1 cellular context compared by ENCODE assay signal in the genomic region with DNA sequence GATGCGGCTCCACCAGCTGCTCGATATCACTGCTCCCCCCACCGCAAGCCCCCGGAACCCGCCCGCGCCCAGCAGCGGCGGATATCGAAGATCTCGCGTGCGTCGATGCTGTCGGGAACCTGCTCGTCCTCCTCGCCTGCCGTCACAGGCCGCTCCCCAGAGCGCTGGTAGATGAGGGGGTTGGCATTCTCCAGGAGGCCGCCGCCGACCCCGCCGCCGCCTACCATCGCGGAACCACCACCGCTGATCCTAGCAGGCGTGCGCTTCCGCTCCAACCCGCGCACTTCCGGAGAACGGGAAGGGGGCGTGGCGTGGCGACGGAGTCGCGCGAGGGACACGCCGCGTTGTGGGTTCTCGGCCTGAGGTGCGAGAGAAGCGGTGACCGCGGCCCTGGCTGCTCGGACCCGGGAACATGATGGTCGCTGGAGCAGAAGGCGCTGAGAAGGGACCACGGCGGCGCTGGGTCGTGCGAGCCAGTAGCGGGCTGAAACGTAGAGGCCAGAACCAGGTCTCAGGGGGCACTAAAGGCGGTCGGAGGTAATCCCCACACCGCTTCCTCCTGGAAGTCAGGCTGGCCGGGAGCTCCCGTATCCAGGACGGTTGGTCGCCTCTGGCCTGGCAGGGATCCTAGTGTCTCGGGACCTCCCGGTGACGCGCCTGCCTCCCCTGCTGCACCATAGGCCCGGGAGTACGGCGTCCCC.
TF ChIP-seq lines count a peak whose summit lies in the region.

A gene (minus strand): TSS at position 265 of the 701 bp plus-strand sequence. CDS start 38 bp downstream, at position 227.

TF ChIP-seq in WTC11, 78 proteins besides CTCF, POLR2A, EP300 and RAD21 (continued from another document and continues in another):
- TF ChIP-seq, protein P1, sequence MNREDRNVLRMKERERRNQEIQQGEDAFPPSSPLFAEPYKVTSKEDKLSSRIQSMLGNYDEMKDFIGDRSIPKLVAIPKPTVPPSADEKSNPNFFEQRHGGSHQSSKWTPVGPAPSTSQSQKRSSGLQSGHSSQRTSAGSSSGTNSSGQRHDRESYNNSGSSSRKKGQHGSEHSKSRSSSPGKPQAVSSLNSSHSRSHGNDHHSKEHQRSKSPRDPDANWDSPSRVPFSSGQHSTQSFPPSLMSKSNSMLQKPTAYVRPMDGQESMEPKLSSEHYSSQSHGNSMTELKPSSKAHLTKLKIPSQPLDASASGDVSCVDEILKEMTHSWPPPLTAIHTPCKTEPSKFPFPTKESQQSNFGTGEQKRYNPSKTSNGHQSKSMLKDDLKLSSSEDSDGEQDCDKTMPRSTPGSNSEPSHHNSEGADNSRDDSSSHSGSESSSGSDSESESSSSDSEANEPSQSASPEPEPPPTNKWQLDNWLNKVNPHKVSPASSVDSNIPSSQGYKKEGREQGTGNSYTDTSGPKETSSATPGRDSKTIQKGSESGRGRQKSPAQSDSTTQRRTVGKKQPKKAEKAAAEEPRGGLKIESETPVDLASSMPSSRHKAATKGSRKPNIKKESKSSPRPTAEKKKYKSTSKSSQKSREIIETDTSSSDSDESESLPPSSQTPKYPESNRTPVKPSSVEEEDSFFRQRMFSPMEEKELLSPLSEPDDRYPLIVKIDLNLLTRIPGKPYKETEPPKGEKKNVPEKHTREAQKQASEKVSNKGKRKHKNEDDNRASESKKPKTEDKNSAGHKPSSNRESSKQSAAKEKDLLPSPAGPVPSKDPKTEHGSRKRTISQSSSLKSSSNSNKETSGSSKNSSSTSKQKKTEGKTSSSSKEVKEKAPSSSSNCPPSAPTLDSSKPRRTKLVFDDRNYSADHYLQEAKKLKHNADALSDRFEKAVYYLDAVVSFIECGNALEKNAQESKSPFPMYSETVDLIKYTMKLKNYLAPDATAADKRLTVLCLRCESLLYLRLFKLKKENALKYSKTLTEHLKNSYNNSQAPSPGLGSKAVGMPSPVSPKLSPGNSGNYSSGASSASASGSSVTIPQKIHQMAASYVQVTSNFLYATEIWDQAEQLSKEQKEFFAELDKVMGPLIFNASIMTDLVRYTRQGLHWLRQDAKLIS (CRISPR knock-in tag; IDR thresholded peaks at IDR 0.05; ENCODE audit: borderline replicate concordance) = no peak
- TF ChIP-seq NR3C1 (CRISPR knock-in tag; conservative IDR thresholded peaks at IDR 0.05; ENCODE audit: low read depth) (no peak), GRHL2 (CRISPR knock-in tag; IDR thresholded peaks at IDR 0.05; ENCODE audit: insufficient replicate concordance, severe bottlenecking) (no peak), NFYB (CRISPR knock-in tag; conservative IDR thresholded peaks at IDR 0.05; ENCODE audit: low read depth) (no peak), GTF2I (CRISPR knock-in tag; conservative IDR thresholded peaks at IDR 0.05) (no peak), EMX1 (CRISPR knock-in tag; IDR thresholded peaks at IDR 0.05) (no peak), TCF7 (CRISPR knock-in tag; IDR thresholded peaks at IDR 0.05; ENCODE audit: low read depth) (0 out of 2 replicates have a peak, but pooled peaks have one; percentile 10), RORB (CRISPR knock-in tag; IDR thresholded peaks at IDR 0.05) (no peak), IRF2 (CRISPR knock-in tag; IDR thresholded peaks at IDR 0.05; ENCODE audit: borderline replicate concordance, low read depth) (no peak), MYBL2 (CRISPR knock-in tag; IDR thresholded peaks at IDR 0.05) (no peak; the same call in none of the 2 replicates), MXD4 (CRISPR knock-in tag; IDR thresholded peaks at IDR 0.05; ENCODE audit: borderline replicate concordance) (no peak), ZNF671 (CRISPR knock-in tag; IDR thresholded peaks at IDR 0.05) (no peak), ZNF219 (CRISPR knock-in tag; IDR thresholded peaks at IDR 0.05; ENCODE audit: borderline replicate concordance) (no peak), FOXP1 (CRISPR knock-in tag; IDR thresholded peaks at IDR 0.05; ENCODE audit: borderline replicate concordance) (peak; percentile 54; the same call in 1 of the 2 replicates), KAT7 (CRISPR knock-in tag; IDR thresholded peaks at IDR 0.05; ENCODE audit: borderline replicate concordance) (0 out of 2 replicates have a peak, but pooled peaks have one; percentile 66), ELF4 (CRISPR knock-in tag; IDR thresholded peaks at IDR 0.05; ENCODE audit: low read depth) (no peak), NFATC4 (CRISPR knock-in tag; IDR thresholded peaks at IDR 0.05) (no peak)
- TF ChIP-seq, protein P2, sequence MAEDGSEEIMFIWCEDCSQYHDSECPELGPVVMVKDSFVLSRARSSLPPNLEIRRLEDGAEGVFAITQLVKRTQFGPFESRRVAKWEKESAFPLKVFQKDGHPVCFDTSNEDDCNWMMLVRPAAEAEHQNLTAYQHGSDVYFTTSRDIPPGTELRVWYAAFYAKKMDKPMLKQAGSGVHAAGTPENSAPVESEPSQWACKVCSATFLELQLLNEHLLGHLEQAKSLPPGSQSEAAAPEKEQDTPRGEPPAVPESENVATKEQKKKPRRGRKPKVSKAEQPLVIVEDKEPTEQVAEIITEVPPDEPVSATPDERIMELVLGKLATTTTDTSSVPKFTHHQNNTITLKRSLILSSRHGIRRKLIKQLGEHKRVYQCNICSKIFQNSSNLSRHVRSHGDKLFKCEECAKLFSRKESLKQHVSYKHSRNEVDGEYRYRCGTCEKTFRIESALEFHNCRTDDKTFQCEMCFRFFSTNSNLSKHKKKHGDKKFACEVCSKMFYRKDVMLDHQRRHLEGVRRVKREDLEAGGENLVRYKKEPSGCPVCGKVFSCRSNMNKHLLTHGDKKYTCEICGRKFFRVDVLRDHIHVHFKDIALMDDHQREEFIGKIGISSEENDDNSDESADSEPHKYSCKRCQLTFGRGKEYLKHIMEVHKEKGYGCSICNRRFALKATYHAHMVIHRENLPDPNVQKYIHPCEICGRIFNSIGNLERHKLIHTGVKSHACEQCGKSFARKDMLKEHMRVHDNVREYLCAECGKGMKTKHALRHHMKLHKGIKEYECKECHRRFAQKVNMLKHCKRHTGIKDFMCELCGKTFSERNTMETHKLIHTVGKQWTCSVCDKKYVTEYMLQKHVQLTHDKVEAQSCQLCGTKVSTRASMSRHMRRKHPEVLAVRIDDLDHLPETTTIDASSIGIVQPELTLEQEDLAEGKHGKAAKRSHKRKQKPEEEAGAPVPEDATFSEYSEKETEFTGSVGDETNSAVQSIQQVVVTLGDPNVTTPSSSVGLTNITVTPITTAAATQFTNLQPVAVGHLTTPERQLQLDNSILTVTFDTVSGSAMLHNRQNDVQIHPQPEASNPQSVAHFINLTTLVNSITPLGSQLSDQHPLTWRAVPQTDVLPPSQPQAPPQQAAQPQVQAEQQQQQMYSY (CRISPR knock-in tag; IDR thresholded peaks at IDR 0.05) = no peak
- TF ChIP-seq, protein P3, sequence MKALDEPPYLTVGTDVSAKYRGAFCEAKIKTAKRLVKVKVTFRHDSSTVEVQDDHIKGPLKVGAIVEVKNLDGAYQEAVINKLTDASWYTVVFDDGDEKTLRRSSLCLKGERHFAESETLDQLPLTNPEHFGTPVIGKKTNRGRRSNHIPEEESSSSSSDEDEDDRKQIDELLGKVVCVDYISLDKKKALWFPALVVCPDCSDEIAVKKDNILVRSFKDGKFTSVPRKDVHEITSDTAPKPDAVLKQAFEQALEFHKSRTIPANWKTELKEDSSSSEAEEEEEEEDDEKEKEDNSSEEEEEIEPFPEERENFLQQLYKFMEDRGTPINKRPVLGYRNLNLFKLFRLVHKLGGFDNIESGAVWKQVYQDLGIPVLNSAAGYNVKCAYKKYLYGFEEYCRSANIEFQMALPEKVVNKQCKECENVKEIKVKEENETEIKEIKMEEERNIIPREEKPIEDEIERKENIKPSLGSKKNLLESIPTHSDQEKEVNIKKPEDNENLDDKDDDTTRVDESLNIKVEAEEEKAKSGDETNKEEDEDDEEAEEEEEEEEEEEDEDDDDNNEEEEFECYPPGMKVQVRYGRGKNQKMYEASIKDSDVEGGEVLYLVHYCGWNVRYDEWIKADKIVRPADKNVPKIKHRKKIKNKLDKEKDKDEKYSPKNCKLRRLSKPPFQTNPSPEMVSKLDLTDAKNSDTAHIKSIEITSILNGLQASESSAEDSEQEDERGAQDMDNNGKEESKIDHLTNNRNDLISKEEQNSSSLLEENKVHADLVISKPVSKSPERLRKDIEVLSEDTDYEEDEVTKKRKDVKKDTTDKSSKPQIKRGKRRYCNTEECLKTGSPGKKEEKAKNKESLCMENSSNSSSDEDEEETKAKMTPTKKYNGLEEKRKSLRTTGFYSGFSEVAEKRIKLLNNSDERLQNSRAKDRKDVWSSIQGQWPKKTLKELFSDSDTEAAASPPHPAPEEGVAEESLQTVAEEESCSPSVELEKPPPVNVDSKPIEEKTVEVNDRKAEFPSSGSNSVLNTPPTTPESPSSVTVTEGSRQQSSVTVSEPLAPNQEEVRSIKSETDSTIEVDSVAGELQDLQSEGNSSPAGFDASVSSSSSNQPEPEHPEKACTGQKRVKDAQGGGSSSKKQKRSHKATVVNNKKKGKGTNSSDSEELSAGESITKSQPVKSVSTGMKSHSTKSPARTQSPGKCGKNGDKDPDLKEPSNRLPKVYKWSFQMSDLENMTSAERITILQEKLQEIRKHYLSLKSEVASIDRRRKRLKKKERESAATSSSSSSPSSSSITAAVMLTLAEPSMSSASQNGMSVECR (CRISPR knock-in tag; IDR thresholded peaks at IDR 0.05; ENCODE audit: borderline replicate concordance) = 0 out of 2 replicates have a peak, but pooled peaks have one; percentile 63
- TF ChIP-seq, protein P4, sequence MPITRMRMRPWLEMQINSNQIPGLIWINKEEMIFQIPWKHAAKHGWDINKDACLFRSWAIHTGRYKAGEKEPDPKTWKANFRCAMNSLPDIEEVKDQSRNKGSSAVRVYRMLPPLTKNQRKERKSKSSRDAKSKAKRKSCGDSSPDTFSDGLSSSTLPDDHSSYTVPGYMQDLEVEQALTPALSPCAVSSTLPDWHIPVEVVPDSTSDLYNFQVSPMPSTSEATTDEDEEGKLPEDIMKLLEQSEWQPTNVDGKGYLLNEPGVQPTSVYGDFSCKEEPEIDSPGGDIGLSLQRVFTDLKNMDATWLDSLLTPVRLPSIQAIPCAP (CRISPR knock-in tag; IDR thresholded peaks at IDR 0.05) = 0 out of 2 replicates have a peak, but pooled peaks have one; percentile 11
- TF ChIP-seq, protein P5, sequence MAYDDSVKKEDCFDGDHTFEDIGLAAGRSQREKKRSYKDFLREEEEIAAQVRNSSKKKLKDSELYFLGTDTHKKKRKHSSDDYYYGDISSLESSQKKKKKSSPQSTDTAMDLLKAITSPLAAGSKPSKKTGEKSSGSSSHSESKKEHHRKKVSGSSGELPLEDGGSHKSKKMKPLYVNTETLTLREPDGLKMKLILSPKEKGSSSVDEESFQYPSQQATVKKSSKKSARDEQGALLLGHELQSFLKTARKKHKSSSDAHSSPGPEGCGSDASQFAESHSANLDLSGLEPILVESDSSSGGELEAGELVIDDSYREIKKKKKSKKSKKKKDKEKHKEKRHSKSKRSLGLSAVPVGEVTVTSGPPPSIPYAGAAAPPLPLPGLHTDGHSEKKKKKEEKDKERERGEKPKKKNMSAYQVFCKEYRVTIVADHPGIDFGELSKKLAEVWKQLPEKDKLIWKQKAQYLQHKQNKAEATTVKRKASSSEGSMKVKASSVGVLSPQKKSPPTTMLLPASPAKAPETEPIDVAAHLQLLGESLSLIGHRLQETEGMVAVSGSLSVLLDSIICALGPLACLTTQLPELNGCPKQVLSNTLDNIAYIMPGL (CRISPR knock-in tag; IDR thresholded peaks at IDR 0.05) = peak; percentile 64; the same call in 1 of the 2 replicates
- TF ChIP-seq, protein P6, sequence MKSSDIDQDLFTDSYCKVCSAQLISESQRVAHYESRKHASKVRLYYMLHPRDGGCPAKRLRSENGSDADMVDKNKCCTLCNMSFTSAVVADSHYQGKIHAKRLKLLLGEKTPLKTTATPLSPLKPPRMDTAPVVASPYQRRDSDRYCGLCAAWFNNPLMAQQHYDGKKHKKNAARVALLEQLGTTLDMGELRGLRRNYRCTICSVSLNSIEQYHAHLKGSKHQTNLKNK (CRISPR knock-in tag; IDR thresholded peaks at IDR 0.05) = no peak
- TF ChIP-seq, protein P7, sequence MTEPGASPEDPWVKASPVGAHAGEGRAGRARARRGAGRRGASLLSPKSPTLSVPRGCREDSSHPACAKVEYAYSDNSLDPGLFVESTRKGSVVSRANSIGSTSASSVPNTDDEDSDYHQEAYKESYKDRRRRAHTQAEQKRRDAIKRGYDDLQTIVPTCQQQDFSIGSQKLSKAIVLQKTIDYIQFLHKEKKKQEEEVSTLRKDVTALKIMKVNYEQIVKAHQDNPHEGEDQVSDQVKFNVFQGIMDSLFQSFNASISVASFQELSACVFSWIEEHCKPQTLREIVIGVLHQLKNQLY (CRISPR knock-in tag; IDR thresholded peaks at IDR 0.05) = no peak
- TF ChIP-seq, protein P8, sequence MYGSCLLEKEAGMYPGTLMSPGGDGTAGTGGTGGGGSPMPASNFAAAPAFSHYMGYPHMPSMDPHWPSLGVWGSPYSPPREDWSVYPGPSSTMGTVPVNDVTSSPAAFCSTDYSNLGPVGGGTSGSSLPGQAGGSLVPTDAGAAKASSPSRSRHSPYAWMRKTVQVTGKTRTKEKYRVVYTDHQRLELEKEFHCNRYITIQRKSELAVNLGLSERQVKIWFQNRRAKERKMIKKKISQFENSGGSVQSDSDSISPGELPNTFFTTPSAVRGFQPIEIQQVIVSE (CRISPR knock-in tag; IDR thresholded peaks at IDR 0.05; ENCODE audit: borderline replicate concordance) = no peak
- TF ChIP-seq, protein P9, sequence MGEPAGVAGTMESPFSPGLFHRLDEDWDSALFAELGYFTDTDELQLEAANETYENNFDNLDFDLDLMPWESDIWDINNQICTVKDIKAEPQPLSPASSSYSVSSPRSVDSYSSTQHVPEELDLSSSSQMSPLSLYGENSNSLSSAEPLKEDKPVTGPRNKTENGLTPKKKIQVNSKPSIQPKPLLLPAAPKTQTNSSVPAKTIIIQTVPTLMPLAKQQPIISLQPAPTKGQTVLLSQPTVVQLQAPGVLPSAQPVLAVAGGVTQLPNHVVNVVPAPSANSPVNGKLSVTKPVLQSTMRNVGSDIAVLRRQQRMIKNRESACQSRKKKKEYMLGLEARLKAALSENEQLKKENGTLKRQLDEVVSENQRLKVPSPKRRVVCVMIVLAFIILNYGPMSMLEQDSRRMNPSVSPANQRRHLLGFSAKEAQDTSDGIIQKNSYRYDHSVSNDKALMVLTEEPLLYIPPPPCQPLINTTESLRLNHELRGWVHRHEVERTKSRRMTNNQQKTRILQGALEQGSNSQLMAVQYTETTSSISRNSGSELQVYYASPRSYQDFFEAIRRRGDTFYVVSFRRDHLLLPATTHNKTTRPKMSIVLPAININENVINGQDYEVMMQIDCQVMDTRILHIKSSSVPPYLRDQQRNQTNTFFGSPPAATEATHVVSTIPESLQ (CRISPR knock-in tag; IDR thresholded peaks at IDR 0.05) = no peak
- TF ChIP-seq, protein P10, sequence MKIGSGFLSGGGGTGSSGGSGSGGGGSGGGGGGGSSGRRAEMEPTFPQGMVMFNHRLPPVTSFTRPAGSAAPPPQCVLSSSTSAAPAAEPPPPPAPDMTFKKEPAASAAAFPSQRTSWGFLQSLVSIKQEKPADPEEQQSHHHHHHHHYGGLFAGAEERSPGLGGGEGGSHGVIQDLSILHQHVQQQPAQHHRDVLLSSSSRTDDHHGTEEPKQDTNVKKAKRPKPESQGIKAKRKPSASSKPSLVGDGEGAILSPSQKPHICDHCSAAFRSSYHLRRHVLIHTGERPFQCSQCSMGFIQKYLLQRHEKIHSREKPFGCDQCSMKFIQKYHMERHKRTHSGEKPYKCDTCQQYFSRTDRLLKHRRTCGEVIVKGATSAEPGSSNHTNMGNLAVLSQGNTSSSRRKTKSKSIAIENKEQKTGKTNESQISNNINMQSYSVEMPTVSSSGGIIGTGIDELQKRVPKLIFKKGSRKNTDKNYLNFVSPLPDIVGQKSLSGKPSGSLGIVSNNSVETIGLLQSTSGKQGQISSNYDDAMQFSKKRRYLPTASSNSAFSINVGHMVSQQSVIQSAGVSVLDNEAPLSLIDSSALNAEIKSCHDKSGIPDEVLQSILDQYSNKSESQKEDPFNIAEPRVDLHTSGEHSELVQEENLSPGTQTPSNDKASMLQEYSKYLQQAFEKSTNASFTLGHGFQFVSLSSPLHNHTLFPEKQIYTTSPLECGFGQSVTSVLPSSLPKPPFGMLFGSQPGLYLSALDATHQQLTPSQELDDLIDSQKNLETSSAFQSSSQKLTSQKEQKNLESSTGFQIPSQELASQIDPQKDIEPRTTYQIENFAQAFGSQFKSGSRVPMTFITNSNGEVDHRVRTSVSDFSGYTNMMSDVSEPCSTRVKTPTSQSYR (CRISPR knock-in tag; IDR thresholded peaks at IDR 0.05) = no peak
